ENCODE assay signal across 13 cellular contexts in genomic region chr19:16830679-16831078, GRCh38. TPM values are rescaled to one million over a fixed set of nuclear protein-coding genes. Genes with fewer than 3 reads are reported as not detected.
DNase-seq lines count a peak whose midpoint lies in the region; ATAC-seq, FAIRE-seq and TF ChIP-seq lines count a peak whose summit lies in the region.
"Had no signal": no experiment of that assay in that cellular context is flagged by ENCODE, and none has a peak within 500 bp of the region (broad histone marks: within the 10 kb centered on the region; RNA-seq: fewer than 3 reads in every experiment).

No MANE protein-coding gene starts in this region.

- peak overlapping the region; percentile 85 for H3K4me3 Mint-ChIP-seq in activated T-helper 2 cell treated with anti-CD3 and anti-CD28 coated beads, Interferon-gamma antibody, Interleukin-2, Interleukin-4, amounts not matched to agents 10 μg/mL and 5 μg/mL and 100 μg/mL, durations not matched to agents 14 hours and 24 hours and 36 hours (ENCODE audit: low read depth)

- no TSS peak for BruUV-seq in HepG2 (replicated peaks; lab: Mats Ljungman, UMichigan)

- H3K27ac Mint-ChIP-seq in activated T-helper 2 cell treated with anti-CD3 and anti-CD28 coated beads, Interferon-gamma antibody, Interleukin-2, Interleukin-4, amounts not matched to agents 10 μg/mL and 5 μg/mL and 100 μg/mL, durations not matched to agents 14 hours and 24 hours and 36 hours, result no peak overlapping the region

- DNase-seq in HepG2 (ENCODE audit: low spot score) (no peak), right lobe of liver (no peak), upper lobe of right lung (no peak), LoVo (ENCODE audit: low spot score) (no peak), DMS153 (lab: John Stamatoyannopoulos, UW) (no peak)
- DNase-seq in activated T-helper 2 cell treated with anti-CD3 and anti-CD28 coated beads, Interferon-gamma antibody, Interleukin-2, Interleukin-4, amounts not matched to agents 10 μg/mL and 5 μg/mL and 100 μg/mL, durations not matched to agents 14 hours and 24 hours and 36 hours (ENCODE audit: low spot score), result no peak
- DNase-seq: activated CD8-positive, alpha-beta memory T cell treated with anti-CD3 and anti-CD28 coated beads, Interleukin-2, amount 50 U/mL, for 48 hours; NK-92 treated with Interleukin-12 subunit alpha and Interleukin-12 subunit beta, amount 100 ng/mL, for 24 hours; small intestine had no signal

- H3K9me3 Mint-ChIP-seq in activated T-helper 2 cell treated with anti-CD3 and anti-CD28 coated beads, Interferon-gamma antibody, Interleukin-2, Interleukin-4, amounts not matched to agents 10 μg/mL and 5 μg/mL and 100 μg/mL, durations not matched to agents 14 hours and 24 hours and 36 hours, result no peaks in the 10 kb centered on the region

- H3K4me1 ChIP-seq in HepG2 (ENCODE audit: insufficient read depth, low read length), result peaks cover 14% of the 10 kb centered on the region
- H3K4me1 ChIP-seq in right lobe of liver, result peaks cover 0 to 4% (median 0%) of the 10 kb centered on the region in 4 donors
- peaks cover 12% of the 10 kb centered on the region; the same call in 1 of the 2 replicates for H3K4me1 ChIP-seq in iPS-20b (ENCODE audit: insufficient read depth, low read length)
- H3K4me1 ChIP-seq in upper lobe of right lung, result peaks cover 12% of the 10 kb centered on the region

- TF ChIP-seq RAD21 in HepG2 (CRISPR knock-in tag; IDR thresholded peaks at IDR 0.05), result no peak

- no peak for TF ChIP-seq CTCF in HepG2 (CRISPR knock-in tag; IDR thresholded peaks at IDR 0.05)
- no peak for TF ChIP-seq CTCF in right lobe of liver (IDR thresholded peaks at IDR 0.05)
- TF ChIP-seq CTCF in upper lobe of right lung (IDR thresholded peaks at IDR 0.05), result no peak

- no peaks in the 10 kb centered on the region for H3K9me3 ChIP-seq in HepG2 (ENCODE audit: low read length)
- no peaks in the 10 kb centered on the region for H3K9me3 ChIP-seq in right lobe of liver
- H3K9me3 ChIP-seq in iPS-20b (ENCODE audit: insufficient read depth, low read depth, low read length), result no peaks in the 10 kb centered on the region
- H3K9me3 ChIP-seq in upper lobe of right lung, result no peaks in the 10 kb centered on the region
- H3K9me3 ChIP-seq: gastroesophageal sphincter, tibial nerve had no signal

- H3K27me3 Mint-ChIP-seq in activated T-helper 2 cell treated with anti-CD3 and anti-CD28 coated beads, Interferon-gamma antibody, Interleukin-2, Interleukin-4, amounts not matched to agents 10 μg/mL and 5 μg/mL and 100 μg/mL, durations not matched to agents 14 hours and 24 hours and 36 hours (ENCODE audit: low read depth), result peaks cover 15% of the 10 kb centered on the region

- H3K4me3 ChIP-seq in HepG2 (replicated peaks in 1 of 3; ENCODE audit: insufficient read depth in 1 of 3, low read depth in 2 of 3, low read length in 3 of 3), result peak overlapping the region; percentile 94 to 98 (median 96); a peak in 4 of 6 replicates
- no peak overlapping the region for H3K4me3 ChIP-seq in right lobe of liver
- H3K4me3 ChIP-seq in iPS-20b (ENCODE audit: low read length), result peak overlapping the region; percentile 91; the same call in 1 of the 2 replicates
- H3K4me3 ChIP-seq in upper lobe of right lung, result peak overlapping the region; percentile 73

- no peak overlapping the region for H3K27ac ChIP-seq in HepG2 (ENCODE audit: extremely low read length, insufficient read depth, low read length)
- H3K27ac ChIP-seq in right lobe of liver, result no peak overlapping the region
- no peak overlapping the region for H3K27ac ChIP-seq in iPS-20b (ENCODE audit: low read length)
- no peak overlapping the region for H3K27ac ChIP-seq in upper lobe of right lung

- no peak overlapping the region for H2AFZ ChIP-seq in HepG2 (ENCODE audit: low read length)

- FAIRE-seq in HepG2 (lab: Jason Lieb, UNC), result no peak
- FAIRE-seq: small intestine had no signal

- H3K79me2 ChIP-seq in HepG2 (ENCODE audit: insufficient read depth, low read length), result peaks cover 11% of the 10 kb centered on the region

- peaks cover 34% of the 10 kb centered on the region for H3K36me3 Mint-ChIP-seq in activated T-helper 2 cell treated with anti-CD3 and anti-CD28 coated beads, Interferon-gamma antibody, Interleukin-2, Interleukin-4, amounts not matched to agents 10 μg/mL and 5 μg/mL and 100 μg/mL, durations not matched to agents 14 hours and 24 hours and 36 hours (ENCODE audit: low read depth)

- no peak for TF ChIP-seq POLR2A in HepG2 (IDR thresholded peaks at IDR 0.05; ENCODE audit: insufficient read depth in 1 of 2, low read depth in 2 of 2, low read length in 2 of 2)
- no peak for TF ChIP-seq POLR2A in right lobe of liver (IDR thresholded peaks at IDR 0.05)

- CTCF ChIA-PET in HepG2 (lab: Yijun Ruan, JAX; ENCODE audit: low intra/inter-chr PET ratio, low total read pairs), result no interaction called here

- H3K36me3 ChIP-seq in HepG2 (replicated peaks in 1 of 2; ENCODE audit: control insufficient read depth in 1 of 2, insufficient read depth in 2 of 2, low read length in 2 of 2), result peaks cover 18 to 25% of the 10 kb centered on the region in 2 experiments
- H3K36me3 ChIP-seq in right lobe of liver, result peaks cover 0 to 30% (median 2%) of the 10 kb centered on the region in 4 donors
- H3K36me3 ChIP-seq in iPS-20b (ENCODE audit: insufficient read depth, low read depth, low read length), result peaks cover 43% of the 10 kb centered on the region
- H3K36me3 ChIP-seq in upper lobe of right lung, result peaks cover 41% of the 10 kb centered on the region

- H3K9ac ChIP-seq in HepG2 (ENCODE audit: insufficient read depth, low read depth, low read length), result 0 out of 2 replicates have a peak overlapping the region, but pooled peaks have one; percentile 86
- no peak overlapping the region; the same call in 1 of the 2 replicates for H3K9ac ChIP-seq in iPS-20b (ENCODE audit: low read depth, low read length)

- in situ Hi-C loops in HepG2 (cut with HindIII; ENCODE audit: extremely low pct_ligation_motif_present, low pct_unique_long_range_greater_than_20kb), result no loop called here

- H3K4me1 Mint-ChIP-seq in activated T-helper 2 cell treated with anti-CD3 and anti-CD28 coated beads, Interferon-gamma antibody, Interleukin-2, Interleukin-4, amounts not matched to agents 10 μg/mL and 5 μg/mL and 100 μg/mL, durations not matched to agents 14 hours and 24 hours and 36 hours (ENCODE audit: low read depth), result peaks cover 18% of the 10 kb centered on the region

- WGBS in HepG2 (ENCODE audit: low lambda C conversion rate), result 93% methylated on average over 3 of the region's 3 CpGs
- WGBS in right lobe of liver (ENCODE audit: insufficient coverage, low coverage, low lambda C conversion rate, missing lambda C conversion rate), result 63% methylated on average over 3 of the region's 3 CpGs

- H3K4me2 ChIP-seq in HepG2 (ENCODE audit: low read depth, low read length), result peak overlapping the region; percentile 89

- intact Hi-C loops in HepG2 (cut with micrococcal nuclease; ENCODE audit: unreplicated experiment), result no loop called here
- intact Hi-C loops in right lobe of liver (cut with DNase I), result no loop called here
- intact Hi-C loops in activated T-helper 2 cell treated with anti-CD3 and anti-CD28 coated beads, Interferon-gamma antibody, Interleukin-2, Interleukin-4, amounts not matched to agents 10 μg/mL and 5 μg/mL and 100 μg/mL, durations not matched to agents 14 hours and 24 hours and 36 hours (cut with micrococcal nuclease), result no loop called here
- intact Hi-C loops in upper lobe of right lung (cut with DNase I), result no loop called here

- no peaks in the 10 kb centered on the region for H4K20me1 ChIP-seq in HepG2 (ENCODE audit: insufficient read depth, low read length)

- TF ChIP-seq EP300 in HepG2 (IDR thresholded peaks at IDR 0.05; ENCODE audit: low read depth in 2 of 2, low read length in 2 of 2) (no peak), HepG2 (CRISPR knock-in tag; IDR thresholded peaks at IDR 0.05; ENCODE audit: borderline replicate concordance) (no peak)

- no peaks in the 10 kb centered on the region; a peak in 2 of 5 replicates for H3K27me3 ChIP-seq in HepG2 (ENCODE audit: control insufficient read depth in 1 of 2, insufficient read depth in 2 of 2, low read length in 2 of 2)
- no peaks in the 10 kb centered on the region for H3K27me3 ChIP-seq in right lobe of liver
- H3K27me3 ChIP-seq in iPS-20b (ENCODE audit: insufficient read depth, low read length), result no peaks in the 10 kb centered on the region
- H3K27me3 ChIP-seq in upper lobe of right lung, result no peaks in the 10 kb centered on the region
- H3K27me3 ChIP-seq: gastroesophageal sphincter, tibial nerve had no signal

- POLR2A ChIA-PET in HepG2 (lab: Yijun Ruan, JAX), result no interaction called here

- ATAC-seq in HepG2 (no peak), right lobe of liver (no peak), upper lobe of right lung (no peak), HG02981 (IDR thresholded peaks at IDR 0.05; ENCODE audit: unreplicated experiment) (no peak)
- ATAC-seq: gastroesophageal sphincter had no signal

RNA-seq across cellular contexts. Expression of gene SIN3B, which starts 1.5 kb away (rescaled TPM):
- total RNA-seq in HepG2 (2016; rRNA removed; fragmentation: Illumina TruSeq; extraction: Trizol), result 7.9 and 12.9 TPM in 2 replicates
- total RNA-seq in HepG2 (2016; cell fraction: cytosol; rRNA removed; fragmentation: Illumina TruSeq; extraction: Trizol; ENCODE audit: low read depth), result 7.1 and 7.5 TPM in 2 replicates
- 6.8 and 11.8 TPM in 2 replicates for total RNA-seq in HepG2 (2016; cell fraction: insoluble cytoplasmic fraction; rRNA removed; fragmentation: Illumina TruSeq; extraction: Trizol)
- total RNA-seq in HepG2 (2016; cell fraction: membrane; rRNA removed; fragmentation: Illumina TruSeq; extraction: Trizol), result 4.9 and 5.8 TPM in 2 replicates
- total RNA-seq in HepG2 (2016; cell fraction: nucleus; rRNA removed; fragmentation: Illumina TruSeq; extraction: Trizol), result 19.4 and 21.7 TPM in 2 replicates
- polyA plus RNA-seq in HepG2 (2011; rRNA removed), result 25.7 and 35.8 TPM in 2 replicates
- 6.9 and 8.5 TPM in 2 replicates for polyA plus RNA-seq in HepG2 (2011; cell fraction: cytosol; rRNA removed)
- 269 and 298 TPM in 2 replicates for polyA plus RNA-seq in HepG2 (2011; cell fraction: nucleus; rRNA removed)
- 26.2 and 29.5 TPM in 2 replicates for polyA plus RNA-seq in HepG2 (2012)
- 1.0 and 1.1 TPM in 2 replicates for polyA plus RNA-seq in HepG2 (2016; cell fraction: cytosol; fragmentation: Illumina TruSeq; extraction: Trizol; ENCODE audit: low read depth)
- 9.3 and 9.9 TPM in 2 replicates for polyA plus RNA-seq in HepG2 (2016; cell fraction: insoluble cytoplasmic fraction; fragmentation: Illumina TruSeq; extraction: Trizol; ENCODE audit: low read depth)
- polyA plus RNA-seq in HepG2 (2016; cell fraction: membrane; fragmentation: Illumina TruSeq; extraction: Trizol; ENCODE audit: low read depth), result 2.2 and 2.3 TPM in 2 replicates
- 71.8 and 84.2 TPM in 2 replicates for polyA plus RNA-seq in HepG2 (2016; cell fraction: nucleus; fragmentation: Illumina TruSeq; extraction: Trizol; ENCODE audit: insufficient read depth, low read depth)
- 17.6 and 36.5 TPM in 2 replicates for polyA minus RNA-seq in HepG2 (2011; rRNA and poly(A)+ RNA removed; ENCODE audit: low replicate concordance)
- 7.9 and 9.8 TPM in 2 replicates for polyA minus RNA-seq in HepG2 (2011; cell fraction: cytosol; rRNA and poly(A)+ RNA removed)
- 62.6 and 67.4 TPM in 2 replicates for polyA minus RNA-seq in HepG2 (2011; cell fraction: nucleus; rRNA and poly(A)+ RNA removed)
- total RNA-seq in right lobe of liver, result 10 to 100 TPM; 10.6 to 20.9 (median 13.6) TPM
- total RNA-seq in activated T-helper 2 cell treated with anti-CD3 and anti-CD28 coated beads, Interferon-gamma antibody, Interleukin-2, Interleukin-4, amounts not matched to agents 10 μg/mL and 5 μg/mL and 100 μg/mL, durations not matched to agents 14 hours and 24 hours and 36 hours, result 40.3 and 40.5 TPM in 2 replicates
- 59.8 TPM for total RNA-seq in upper lobe of right lung

RNA-seq across cellular contexts. Expression of gene F2RL3, which starts 58.1 kb away (rescaled TPM):
- total RNA-seq in HepG2 (2016; rRNA removed; fragmentation: Illumina TruSeq; extraction: Trizol) (not detected in 2 replicates), right lobe of liver (under 1 TPM; 0.07 to 0.62 (median 0.28) TPM), upper lobe of right lung (25.3 TPM)
- not detected in 2 replicates for total RNA-seq in HepG2 (2016; cell fraction: cytosol; rRNA removed; fragmentation: Illumina TruSeq; extraction: Trizol; ENCODE audit: low read depth)
- not detected in 2 replicates for total RNA-seq in HepG2 (2016; cell fraction: insoluble cytoplasmic fraction; rRNA removed; fragmentation: Illumina TruSeq; extraction: Trizol)
- not detected in 2 replicates for total RNA-seq in HepG2 (2016; cell fraction: membrane; rRNA removed; fragmentation: Illumina TruSeq; extraction: Trizol)
- not detected in 2 replicates for total RNA-seq in HepG2 (2016; cell fraction: nucleus; rRNA removed; fragmentation: Illumina TruSeq; extraction: Trizol)
- not detected in 2 replicates for polyA plus RNA-seq in HepG2 (2011; rRNA removed)
- polyA plus RNA-seq in HepG2 (2011; cell fraction: cytosol; rRNA removed), result not detected in 2 replicates
- not detected in 2 replicates for polyA plus RNA-seq in HepG2 (2011; cell fraction: nucleus; rRNA removed)
- not detected in 2 replicates for polyA plus RNA-seq in HepG2 (2012)
- polyA plus RNA-seq in HepG2 (2016; cell fraction: cytosol; fragmentation: Illumina TruSeq; extraction: Trizol; ENCODE audit: low read depth), result not detected in 2 replicates
- not detected in 2 replicates for polyA plus RNA-seq in HepG2 (2016; cell fraction: insoluble cytoplasmic fraction; fragmentation: Illumina TruSeq; extraction: Trizol; ENCODE audit: low read depth)
- polyA plus RNA-seq in HepG2 (2016; cell fraction: membrane; fragmentation: Illumina TruSeq; extraction: Trizol; ENCODE audit: low read depth), result not detected in 2 replicates
- polyA plus RNA-seq in HepG2 (2016; cell fraction: nucleus; fragmentation: Illumina TruSeq; extraction: Trizol; ENCODE audit: insufficient read depth, low read depth), result not detected in 2 replicates
- polyA minus RNA-seq in HepG2 (2011; rRNA and poly(A)+ RNA removed; ENCODE audit: low replicate concordance), result 0.05 TPM in 1 of 2 replicates, not detected in the other
- polyA minus RNA-seq in HepG2 (2011; cell fraction: cytosol; rRNA and poly(A)+ RNA removed), result not detected in 2 replicates
- not detected in 2 replicates for polyA minus RNA-seq in HepG2 (2011; cell fraction: nucleus; rRNA and poly(A)+ RNA removed)
- not detected in 2 replicates for total RNA-seq in activated T-helper 2 cell treated with anti-CD3 and anti-CD28 coated beads, Interferon-gamma antibody, Interleukin-2, Interleukin-4, amounts not matched to agents 10 μg/mL and 5 μg/mL and 100 μg/mL, durations not matched to agents 14 hours and 24 hours and 36 hours

Comparison
In these comparisons a context has a peak if more than half of its experiments do, and no peak if none do; other contexts are left out.
1. H3K4me3 ChIP-seq: peak in HepG2 (3 of 3), iPS-20b (single experiment) and upper lobe of right lung (single experiment); none in right lobe of liver (0 of 3).
2. RNA of gene F2RL3, which starts 58.1 kb away (total RNA-seq): 25.3 TPM in upper lobe of right lung (single experiment); 0.07 to 0.62 TPM in right lobe of liver, not detected in activated T-helper 2 cell treated with anti-CD3 and anti-CD28 coated beads, Interferon-gamma antibody, Interleukin-2, Interleukin-4, amounts not matched to agents 10 μg/mL and 5 μg/mL and 100 μg/mL, durations not matched to agents 14 hours and 24 hours and 36 hours and not detected in HepG2; every median in the first group is over 10 times any median in the second.